In genomic region chr1:36156329-36157114, GRCh38 we compare ENCODE assay signal across 8 cellular contexts. TPM values are rescaled to one million over a fixed set of nuclear protein-coding genes. Genes with fewer than 3 reads are reported as not detected.
A peak's percentile ranks its signal among the peaks of the same experiment; 100 is the strongest.
DNase-seq lines count a peak whose midpoint lies in the region; ATAC-seq, FAIRE-seq and TF ChIP-seq lines count a peak whose summit lies in the region.

No MANE protein-coding gene starts in this region.

- H3K4me3 Mint-ChIP-seq in activated CD4-positive, alpha-beta memory T cell treated with anti-CD3 and anti-CD28 coated beads for 36 hours = peak overlapping the region; percentile 86

- peak overlapping the region; percentile 75 for H4K8ac ChIP-seq in H1 (ENCODE audit: extremely low read depth, insufficient read depth, low read length)
- H4K8ac ChIP-seq in mesenchymal stem cell (ENCODE audit: low read length) = peak overlapping the region; percentile 91

- peak; percentile 43 for ATAC-seq in HCT116
- peak; percentile 9 for ATAC-seq in stimulated activated naive CD8-positive, alpha-beta T cell treated with anti-CD3 and anti-CD28 coated beads, Interleukin-15, Interleukin-2, amounts not matched to agents 100 U/mL and 50 U/mL, for 24 hours

- peak overlapping the region; percentile 97 for H3K9ac ChIP-seq in HCT116 (ENCODE audit: low read length)
- H3K9ac ChIP-seq in H1 (replicated peaks in 1 of 4; ENCODE audit: extremely low read depth in 1 of 4, low read depth in 3 of 4, low read length in 3 of 4) = peak overlapping the region in 3 of 4 experiments; percentile 25 to 92 (median 67); a peak in 5 of 7 replicates
- H3K9ac ChIP-seq in mesenchymal stem cell (ENCODE audit: low read length) = peak overlapping the region; percentile 100

- H3K23ac ChIP-seq in H1 (ENCODE audit: insufficient read length) (no peak overlapping the region), mesenchymal stem cell (ENCODE audit: low read length in 2 of 2) (peak overlapping the region in 1 of 2 experiments; percentile 91)

- peaks cover 12% of the 10 kb centered on the region for H3K36me3 Mint-ChIP-seq in activated CD4-positive, alpha-beta memory T cell treated with anti-CD3 and anti-CD28 coated beads for 36 hours

- no peak overlapping the region for H2BK120ac ChIP-seq in H1 (replicated peaks; ENCODE audit: low read depth, low read length)
- peak overlapping the region; percentile 95 for H2BK120ac ChIP-seq in mesenchymal stem cell (ENCODE audit: low read depth, low read length)

- peak; percentile 79 for DNase-seq in DMS153 treated with DMSO at 0.1 percent for 48 hours (lab: John Stamatoyannopoulos, UW; ENCODE audit: unreplicated experiment)
- no peak for DNase-seq in HCT116 (ENCODE audit: low read depth, low spot score)
- DNase-seq in NCI-H510A (lab: John Stamatoyannopoulos, UW) = peak; percentile 91
- peak; percentile 79 for DNase-seq in activated CD4-positive, alpha-beta memory T cell treated with anti-CD3 and anti-CD28 coated beads for 36 hours
- DNase-seq in H1 (ENCODE audit: low read depth in 1 of 2, low spot score in 2 of 2) = peak in 1 of 2 experiments; percentile 86
- DNase-seq in mesenchymal stem cell = peak; percentile 82
- DNase-seq in stimulated activated naive CD8-positive, alpha-beta T cell treated with anti-CD3 and anti-CD28 coated beads, Interleukin-15, Interleukin-2, amounts not matched to agents 100 U/mL and 50 U/mL, for 24 hours = peak; percentile 75
- DNase-seq in HPDE6-E6E7 (ENCODE audit: extremely low spot score) = no peak

- no peak for FAIRE-seq in H1 (lab: Jason Lieb, UNC)

- H3K4me3 ChIP-seq in HCT116 (replicated peaks in 1 of 2; ENCODE audit: low read depth in 1 of 2, low read length in 2 of 2) = peak overlapping the region; percentile 84 to 88
- H3K4me3 ChIP-seq in H1 (ENCODE audit: extremely low read depth in 1 of 4, insufficient read depth in 2 of 4, low read depth in 3 of 4, low read length in 4 of 4) = peak overlapping the region; percentile 64 to 96 (median 76)
- H3K4me3 ChIP-seq in mesenchymal stem cell (ENCODE audit: insufficient read depth in 1 of 2, low read depth in 1 of 2, low read length in 2 of 2) = peak overlapping the region; percentile 93 to 98

- H3K27me3 ChIP-seq in HCT116 (ENCODE audit: insufficient read depth, low read length) = no peaks in the 10 kb centered on the region
- peaks cover 11 to 29% (median 25%) of the 10 kb centered on the region in 4 experiments for H3K27me3 ChIP-seq in H1 (replicated peaks in 1 of 4; ENCODE audit: control insufficient read depth in 3 of 4, extremely low read depth in 1 of 4, insufficient read depth in 3 of 4, low read length in 3 of 4)
- H3K27me3 ChIP-seq in mesenchymal stem cell (ENCODE audit: control insufficient read depth in 1 of 2, insufficient read depth in 1 of 2, low read length in 2 of 2) = no peaks in the 10 kb centered on the region

- H3K9me3 ChIP-seq in HCT116 (ENCODE audit: control insufficient read depth in 1 of 2, insufficient read depth in 1 of 2, low read depth in 1 of 2, low read length in 2 of 2) (no peaks in the 10 kb centered on the region), H1 (ENCODE audit: insufficient read depth in 2 of 2, low read depth in 1 of 2, low read length in 1 of 2) (no peaks in the 10 kb centered on the region), mesenchymal stem cell (ENCODE audit: control insufficient read depth, low read length) (no peaks in the 10 kb centered on the region)

- TF ChIP-seq CTCF in HCT116 (IDR thresholded peaks at IDR 0.05 in 2 of 3, conservative IDR thresholded peaks at IDR 0.05 in 1 of 3; ENCODE audit: borderline replicate concordance in 1 of 3, insufficient read depth in 1 of 3, low read depth in 2 of 3, low read length in 2 of 3) (no peak), H1 (IDR thresholded peaks at IDR 0.05; ENCODE audit: control extremely low read depth in 1 of 3, insufficient read depth in 1 of 3, low read depth in 1 of 3, low read length in 3 of 3) (no peak)

- H3K4me1 Mint-ChIP-seq in activated CD4-positive, alpha-beta memory T cell treated with anti-CD3 and anti-CD28 coated beads for 36 hours (ENCODE audit: low read depth) = peaks cover 63% of the 10 kb centered on the region

- peak overlapping the region; percentile 97 for H3K27ac ChIP-seq in HCT116 (ENCODE audit: low read depth, low read length)
- H3K27ac ChIP-seq in H1 (ENCODE audit: low read depth, low read length) = no peak overlapping the region
- peak overlapping the region; percentile 77 for H3K27ac ChIP-seq in mesenchymal stem cell (ENCODE audit: low read length, poor library complexity, severe bottlenecking)

- no peak overlapping the region for H2AK5ac ChIP-seq in H1 (ENCODE audit: low read depth, low read length)
- peak overlapping the region; percentile 5 for H2AK5ac ChIP-seq in mesenchymal stem cell (ENCODE audit: low read length, severe bottlenecking)

- H2BK12ac ChIP-seq in H1 (ENCODE audit: low read depth, low read length) (no peak overlapping the region), mesenchymal stem cell (ENCODE audit: low read length in 2 of 2) (peak overlapping the region; percentile 68 to 97)

- peak overlapping the region; percentile 52; the same call in 1 of the 2 replicates for H2BK5ac ChIP-seq in H1 (ENCODE audit: low read depth, low read length)
- peak overlapping the region; percentile 89 for H2BK5ac ChIP-seq in mesenchymal stem cell (ENCODE audit: low read depth, low read length, poor library complexity, severe bottlenecking)

- intact Hi-C loops in HCT116 (cut with micrococcal nuclease) = loop anchor here (10.0 kb wide), 1 partner anchor 228 kb away; the partner anchor contains the start of gene STK40
- intact Hi-C loops in activated CD4-positive, alpha-beta memory T cell treated with anti-CD3 and anti-CD28 coated beads for 36 hours (cut with micrococcal nuclease) = loop anchor here (1.0 to 10.0 kb wide), 4 partner anchors 68 to 1318 kb away; partner anchors contain the start of genes SFPQ, THRAP3 and ZC3H12A

- H2AFZ ChIP-seq in HCT116 (ENCODE audit: low read depth, low read length, poor library complexity, severe bottlenecking) (no peak overlapping the region), H1 (ENCODE audit: low read length) (no peak overlapping the region), mesenchymal stem cell (ENCODE audit: low read depth, low read length) (peak overlapping the region; percentile 29)

- peaks cover 54% of the 10 kb centered on the region for H3K79me2 ChIP-seq in HCT116 (ENCODE audit: insufficient read depth, low read length)
- peaks cover 0 to 30% of the 10 kb centered on the region in 2 experiments; a peak in 3 of 4 replicates for H3K79me2 ChIP-seq in H1 (ENCODE audit: control insufficient read depth in 1 of 2, insufficient read depth in 2 of 2, low read length in 2 of 2)

- H3K9me2 ChIP-seq in HCT116 (ENCODE audit: insufficient read depth) = no peaks in the 10 kb centered on the region

- no peak overlapping the region for H3K14ac ChIP-seq in H1 (ENCODE audit: insufficient read length)
- H3K14ac ChIP-seq in mesenchymal stem cell (ENCODE audit: low read length in 2 of 2) = peak overlapping the region in 1 of 2 experiments; percentile 93

- 0% methylated on average over 31 of the region's 69 CpGs; no CpG with 5 or more reads in 1 of the 2 experiments for WGBS in H1 (ENCODE audit: extremely low coverage in 1 of 2, insufficient coverage in 1 of 2, insufficient read length in 1 of 2, insufficient replicate concordance in 2 of 2, low coverage in 1 of 2, low lambda C conversion rate in 2 of 2, missing lambda C conversion rate in 1 of 2), 2 experiments
- under 1% methylated on average over 53 of the region's 69 CpGs for WGBS in mesenchymal stem cell

- no peak overlapping the region for H3K56ac ChIP-seq in H1 (replicated peaks; ENCODE audit: insufficient read length, low read depth, low read length)

- H4K20me1 ChIP-seq in HCT116 (ENCODE audit: insufficient read depth) = no peaks in the 10 kb centered on the region
- peaks cover 0 to 9% of the 10 kb centered on the region in 2 experiments for H4K20me1 ChIP-seq in H1 (replicated peaks in 1 of 2; ENCODE audit: control insufficient read depth in 1 of 2, insufficient read depth in 2 of 2, low read length in 2 of 2)

- RAD21 ChIA-PET in HCT116 (lab: Charles Lee; ENCODE audit: low non-redundant PET in 1 of 2, low total read pairs in 2 of 2, uncharacterized antibody in 2 of 2, unreplicated experiment in 2 of 2) = interaction anchor here (0.6 to 0.7 kb wide), 2 partner anchors 34 to 144 kb away, joined by 4 to 5 read pairs; no protein-coding TSS in a partner anchor

- H3K27me3 Mint-ChIP-seq in activated CD4-positive, alpha-beta memory T cell treated with anti-CD3 and anti-CD28 coated beads for 36 hours = no peaks in the 10 kb centered on the region

- peak overlapping the region; percentile 34 for H4K5ac ChIP-seq in H1 (ENCODE audit: insufficient read length, low read depth, low read length)

- peak overlapping the region; percentile 94 for H3K4me2 ChIP-seq in HCT116 (ENCODE audit: low read length)
- H3K4me2 ChIP-seq in H1 (ENCODE audit: insufficient read depth in 1 of 2, low read depth in 2 of 2, low read length in 2 of 2) = peak overlapping the region; percentile 88 to 96
- H3K4me2 ChIP-seq in mesenchymal stem cell (ENCODE audit: low read length, poor library complexity, severe bottlenecking) = peak overlapping the region; percentile 96

- no peak overlapping the region for H2BK20ac ChIP-seq in H1 (ENCODE audit: low read length)

- POLR2A ChIA-PET in HCT116 (lab: Charles Lee) (interaction anchor here (0.8 kb wide), 1 partner anchor 10 kb away, joined by 3 read pairs; no protein-coding TSS in a partner anchor), H1 (lab: Charles Lee; ENCODE audit: partially characterized antibody) (interaction anchor here (0.9 to 5.1 kb wide), 15 partner anchors 7 to 230 kb away, joined by 3 to 44 read pairs (median 5); partner anchors contain the start of genes EVA1B, SH3D21, THRAP3 and TRAPPC3)
- POLR2A ChIA-PET in activated CD4-positive, alpha-beta memory T cell treated with anti-CD3 and anti-CD28 coated beads for 36 hours (lab: Charles Lee) = interaction anchor here (1.7 to 3.0 kb wide), 2 partner anchors 68 to 230 kb away, joined by 4 to 14 read pairs; partner anchors contain the start of gene THRAP3

- TF ChIP-seq POLR2A in HCT116 (IDR thresholded peaks at IDR 0.05; ENCODE audit: borderline replicate concordance, extremely low read depth, insufficient read depth, insufficient read length) (no peak), H1 (IDR thresholded peaks at IDR 0.05; ENCODE audit: control extremely low read depth in 1 of 2, low read depth in 2 of 2, low read length in 2 of 2) (0 out of 3 replicates have a peak, but pooled peaks of 1 of the 2 experiments have one; percentile 12)

- H3K36me3 ChIP-seq in HCT116 (ENCODE audit: control insufficient read depth in 1 of 2, insufficient read depth in 2 of 2, low read length in 2 of 2) = no peaks in the 10 kb centered on the region
- H3K36me3 ChIP-seq in H1 (ENCODE audit: control insufficient read depth in 2 of 4, insufficient read depth in 4 of 4, low read length in 3 of 4) = no peaks in the 10 kb centered on the region
- peaks cover 17 to 23% of the 10 kb centered on the region in 2 experiments for H3K36me3 ChIP-seq in mesenchymal stem cell (ENCODE audit: control insufficient read depth in 1 of 2, insufficient read depth in 2 of 2, low read depth in 1 of 2, low read length in 2 of 2)

- H3K27ac Mint-ChIP-seq in activated CD4-positive, alpha-beta memory T cell treated with anti-CD3 and anti-CD28 coated beads for 36 hours = peak overlapping the region; percentile 92

- H3K18ac ChIP-seq in H1 (ENCODE audit: extremely low read depth, low read length) (peak overlapping the region; percentile 93), mesenchymal stem cell (ENCODE audit: low read depth in 1 of 2, low read length in 2 of 2) (peak overlapping the region; percentile 99)

- TF ChIP-seq RAD21 in HCT116 (IDR thresholded peaks at IDR 0.05; ENCODE audit: low read depth) = no peak
- no peak; a peak in 1 of 4 replicates for TF ChIP-seq RAD21 in H1 (IDR thresholded peaks at IDR 0.05 in 1 of 2, conservative IDR thresholded peaks at IDR 0.05 in 1 of 2; ENCODE audit: low read depth in 2 of 2, low read length in 2 of 2)

- peaks cover 11% of the 10 kb centered on the region for H3K23me2 ChIP-seq in H1 (ENCODE audit: low read depth, low read length)

- no TSS peak for BruUV-seq in HCT116 (replicated peaks; lab: Mats Ljungman, UMichigan)

- no peaks in the 10 kb centered on the region for H3K9me3 Mint-ChIP-seq in activated CD4-positive, alpha-beta memory T cell treated with anti-CD3 and anti-CD28 coated beads for 36 hours

- no peak overlapping the region for H3K4ac ChIP-seq in H1 (replicated peaks; ENCODE audit: insufficient read length, low read depth, low read length)
- peak overlapping the region; percentile 95 to 98 for H3K4ac ChIP-seq in mesenchymal stem cell (ENCODE audit: low read depth in 1 of 2, low read length in 2 of 2)

- no peak overlapping the region for H2BK15ac ChIP-seq in H1 (ENCODE audit: low read length)
- H2BK15ac ChIP-seq in mesenchymal stem cell (ENCODE audit: low read depth, poor library complexity, severe bottlenecking) = peak overlapping the region; percentile 98

- H3K79me1 ChIP-seq in H1 (ENCODE audit: low read depth, low read length) = peaks cover 12% of the 10 kb centered on the region
- H3K79me1 ChIP-seq in mesenchymal stem cell (replicated peaks; ENCODE audit: low read length, poor library complexity, severe bottlenecking) = peaks cover 4% of the 10 kb centered on the region

- CTCF ChIA-PET in HCT116 (lab: Charles Lee) = interaction anchor here (2.1 kb wide), 1 partner anchor 129 kb away, joined by 5 read pairs; no protein-coding TSS in a partner anchor
- CTCF ChIA-PET in activated CD4-positive, alpha-beta memory T cell treated with anti-CD3 and anti-CD28 coated beads for 36 hours (lab: Charles Lee) = interaction anchor here (1.5 to 5.7 kb wide), 3 partner anchors 32 to 129 kb away, joined by 7 to 29 read pairs (median 7); no protein-coding TSS in a partner anchor
- CTCF ChIA-PET in H1 (lab: Charles Lee; ENCODE audit: partially characterized antibody) = interaction anchor here (1.1 to 10.1 kb wide), 5 partner anchors 17 to 129 kb away, joined by 3 to 261 read pairs (median 6); no protein-coding TSS in a partner anchor

- H3K4me1 ChIP-seq in HCT116 (ENCODE audit: control insufficient read depth in 1 of 2, insufficient read depth in 2 of 2, low read length in 2 of 2) (peaks cover 25 to 56% of the 10 kb centered on the region in 2 experiments), H1 (replicated peaks in 1 of 4; ENCODE audit: control insufficient read depth in 3 of 4, insufficient read depth in 4 of 4, low read length in 3 of 4) (peaks cover 0 to 26% (median 15%) of the 10 kb centered on the region in 4 experiments; a peak in 6 of 7 replicates), mesenchymal stem cell (ENCODE audit: control insufficient read depth, insufficient read depth, low read depth, low read length) (peaks cover 41% of the 10 kb centered on the region)

- TF ChIP-seq EP300 in H1 (IDR thresholded peaks at IDR 0.05; ENCODE audit: borderline replicate concordance in 1 of 2, low read depth in 2 of 2, low read length in 2 of 2) = no peak

- peak overlapping the region; percentile 44 for H4K91ac ChIP-seq in H1 (replicated peaks; ENCODE audit: insufficient read length, low read length)
- peak overlapping the region; percentile 99 for H4K91ac ChIP-seq in mesenchymal stem cell (ENCODE audit: low read length)

RNA-seq across cellular contexts. Expression of gene MAP7D1, which starts 0.6 kb away (rescaled TPM):
- 71.8 TPM for total RNA-seq in HCT116 (2021; ENCODE audit: unreplicated experiment)
- polyA plus RNA-seq in HCT116 (2012) = 36.3 and 43.4 TPM in 2 replicates
- total RNA-seq in activated CD4-positive, alpha-beta memory T cell treated with anti-CD3 and anti-CD28 coated beads for 36 hours = 100 to 1,000 TPM; 138 to 143 TPM
- total RNA-seq in H1 (2021; fragmentation: NEBNext Ultra II Directional; extraction: Animal tissue kit (Norgen Biotek cat#: 25700)) = 52.4 and 55.1 TPM in 2 replicates
- 18.2 and 24.8 TPM in 2 replicates for polyA plus RNA-seq in H1 (2011; rRNA removed)
- polyA plus RNA-seq in H1 (2011; cell fraction: cytosol; rRNA removed) = 23.1 TPM
- 36.3 TPM for polyA plus RNA-seq in H1 (2011; cell fraction: nucleus; rRNA removed)
- 44.6 to 64.8 TPM (median 56.7 TPM) in 4 replicates for polyA plus RNA-seq in H1 (2012, experiment 1 of 2)
- 55.0 TPM for polyA plus RNA-seq in H1 (2012, experiment 2 of 2)
- 30.4 TPM for polyA plus RNA-seq in H1 (2013, experiment 1 of 2)
- 27.2 TPM for polyA plus RNA-seq in H1 (2013, experiment 2 of 2)
- polyA minus RNA-seq in H1 (2011; rRNA and poly(A)+ RNA removed) = 10.9 and 11.9 TPM in 2 replicates
- 31.9 TPM for polyA minus RNA-seq in H1 (2011; cell fraction: cytosol; rRNA and poly(A)+ RNA removed)
- polyA minus RNA-seq in H1 (2011; cell fraction: nucleus; rRNA and poly(A)+ RNA removed) = 18.1 TPM
- 97.8 TPM for polyA plus RNA-seq in mesenchymal stem cell (2013, experiment 1 of 2)
- 97.8 TPM for polyA plus RNA-seq in mesenchymal stem cell (2013, experiment 2 of 2)

RNA-seq across cellular contexts. Expression of gene TRAPPC3, which starts 7.2 kb away (rescaled TPM):
- total RNA-seq in HCT116 (2021; ENCODE audit: unreplicated experiment) = 64.6 TPM
- 66.4 and 70.0 TPM in 2 replicates for polyA plus RNA-seq in HCT116 (2012)
- 10 to 100 TPM; 56.7 to 56.8 TPM for total RNA-seq in activated CD4-positive, alpha-beta memory T cell treated with anti-CD3 and anti-CD28 coated beads for 36 hours
- 42.0 and 47.8 TPM in 2 replicates for total RNA-seq in H1 (2021; fragmentation: NEBNext Ultra II Directional; extraction: Animal tissue kit (Norgen Biotek cat#: 25700))
- 36.1 and 51.0 TPM in 2 replicates for polyA plus RNA-seq in H1 (2011; rRNA removed)
- polyA plus RNA-seq in H1 (2011; cell fraction: cytosol; rRNA removed) = 53.9 TPM
- 19.8 TPM for polyA plus RNA-seq in H1 (2011; cell fraction: nucleus; rRNA removed)
- 55.6 to 70.5 TPM (median 64.5 TPM) in 4 replicates for polyA plus RNA-seq in H1 (2012, experiment 1 of 2)
- polyA plus RNA-seq in H1 (2012, experiment 2 of 2) = 47.1 TPM
- polyA plus RNA-seq in H1 (2013, experiment 1 of 2) = 35.8 TPM
- 38.3 TPM for polyA plus RNA-seq in H1 (2013, experiment 2 of 2)
- 19.0 and 20.3 TPM in 2 replicates for polyA minus RNA-seq in H1 (2011; rRNA and poly(A)+ RNA removed)
- polyA minus RNA-seq in H1 (2011; cell fraction: cytosol; rRNA and poly(A)+ RNA removed) = 34.5 TPM
- 11.1 TPM for polyA minus RNA-seq in H1 (2011; cell fraction: nucleus; rRNA and poly(A)+ RNA removed)
- 78.6 TPM for polyA plus RNA-seq in mesenchymal stem cell (2013, experiment 1 of 2)
- 81.9 TPM for polyA plus RNA-seq in mesenchymal stem cell (2013, experiment 2 of 2)

RNA-seq across cellular contexts. Expression of gene COL8A2, which starts 31.5 kb away (rescaled TPM):
- 0.05 TPM for total RNA-seq in HCT116 (2021; ENCODE audit: unreplicated experiment)
- polyA plus RNA-seq in HCT116 (2012) = 0.01 TPM in 1 of 2 replicates, not detected in the other
- total RNA-seq in activated CD4-positive, alpha-beta memory T cell treated with anti-CD3 and anti-CD28 coated beads for 36 hours = not detected
- 2.4 and 2.8 TPM in 2 replicates for total RNA-seq in H1 (2021; fragmentation: NEBNext Ultra II Directional; extraction: Animal tissue kit (Norgen Biotek cat#: 25700))
- 2.1 and 2.4 TPM in 2 replicates for polyA plus RNA-seq in H1 (2011; rRNA removed)
- polyA plus RNA-seq in H1 (2011; cell fraction: cytosol; rRNA removed) = 1.7 TPM
- 2.5 TPM for polyA plus RNA-seq in H1 (2011; cell fraction: nucleus; rRNA removed)
- 1.1 to 2.4 TPM (median 1.6 TPM) in 4 replicates for polyA plus RNA-seq in H1 (2012, experiment 1 of 2)
- polyA plus RNA-seq in H1 (2012, experiment 2 of 2) = 1.4 TPM
- 3.2 TPM for polyA plus RNA-seq in H1 (2013, experiment 1 of 2)
- polyA plus RNA-seq in H1 (2013, experiment 2 of 2) = 2.8 TPM
- polyA minus RNA-seq in H1 (2011; rRNA and poly(A)+ RNA removed) = 1.1 TPM in 2 replicates
- 2.0 TPM for polyA minus RNA-seq in H1 (2011; cell fraction: cytosol; rRNA and poly(A)+ RNA removed)
- polyA minus RNA-seq in H1 (2011; cell fraction: nucleus; rRNA and poly(A)+ RNA removed) = 1.6 TPM
- 0.25 TPM for polyA plus RNA-seq in mesenchymal stem cell (2013, experiment 1 of 2)
- 0.22 TPM for polyA plus RNA-seq in mesenchymal stem cell (2013, experiment 2 of 2)

Comparison
In these comparisons a context has a peak if more than half of its experiments do, and no peak if none do; other contexts are left out.
1. DNase-seq: peak in DMS153 treated with DMSO at 0.1 percent for 48 hours (single experiment), NCI-H510A (single experiment), activated CD4-positive, alpha-beta memory T cell treated with anti-CD3 and anti-CD28 coated beads for 36 hours (single experiment), mesenchymal stem cell (single experiment) and stimulated activated naive CD8-positive, alpha-beta T cell treated with anti-CD3 and anti-CD28 coated beads, Interleukin-15, Interleukin-2, amounts not matched to agents 100 U/mL and 50 U/mL, for 24 hours (single experiment); none in HCT116 (single experiment) and HPDE6-E6E7 (single experiment).
2. Peak in every context shown above with its lines, with median percentiles within 50 percentile points of each other: H3K4me2 ChIP-seq, H3K4me3 ChIP-seq and H3K9ac ChIP-seq.